12 cellular contexts compared by ENCODE assay signal in genomic region chr19:10747674-10748073, GRCh38. TPM values are rescaled to one million over a fixed set of nuclear protein-coding genes. Genes with fewer than 3 reads are reported as not detected.
DNase-seq lines count a peak whose midpoint lies in the region; ATAC-seq and TF ChIP-seq lines count a peak whose summit lies in the region.
"Had no signal": no experiment of that assay in that cellular context is flagged by ENCODE, and none has a peak within 500 bp of the region (broad histone marks: within the 10 kb centered on the region; RNA-seq: fewer than 3 reads in every experiment).

No MANE protein-coding gene starts in this region.

- peak overlapping the region; percentile 14 for H3K27ac Mint-ChIP-seq in MCF 10A (ENCODE audit: low read depth, unreplicated experiment)
- H3K27ac Mint-ChIP-seq in activated T-helper 17 cell treated with anti-CD3 and anti-CD28 coated beads, Interleukin-2, amount 50 U/mL, for 72 hours = peak overlapping the region; percentile 90

- peaks cover 37% of the 10 kb centered on the region for H3K4me1 Mint-ChIP-seq in MCF 10A (ENCODE audit: insufficient read depth, unreplicated experiment)
- peaks cover 25% of the 10 kb centered on the region for H3K4me1 Mint-ChIP-seq in activated T-helper 17 cell treated with anti-CD3 and anti-CD28 coated beads, Interleukin-2, amount 50 U/mL, for 72 hours

- WGBS in mammary epithelial cell (ENCODE audit: low coverage, missing lambda C conversion rate) = 83% methylated on average over 5 of the region's 8 CpGs
- 58% methylated on average over 8 of the region's 8 CpGs for WGBS in suprapubic skin

- H3K4me1 ChIP-seq in mammary epithelial cell (ENCODE audit: insufficient read depth, low read length) (peaks cover 27% of the 10 kb centered on the region), lower lobe of right lung (peaks cover 89% of the 10 kb centered on the region), suprapubic skin (peaks cover 79% of the 10 kb centered on the region)

- H3K36me3 ChIP-seq in mammary epithelial cell (ENCODE audit: insufficient read depth, low read length) = no peaks in the 10 kb centered on the region
- H3K36me3 ChIP-seq in lower lobe of right lung = no peaks in the 10 kb centered on the region
- H3K36me3 ChIP-seq in suprapubic skin = no peaks in the 10 kb centered on the region

- H3K4me3 ChIP-seq in mammary epithelial cell (replicated peaks in 1 of 3; ENCODE audit: insufficient read depth in 1 of 3, low read depth in 2 of 3, low read length in 3 of 3) (no peak overlapping the region), lower lobe of right lung (no peak overlapping the region), suprapubic skin (no peak overlapping the region)

- no peak for ATAC-seq in activated T-helper 17 cell treated with anti-CD3 and anti-CD28 coated beads, Interleukin-2, amount 50 U/mL, for 72 hours (replicated peaks)
- ATAC-seq in lower lobe of right lung (no peak), GM18511 (IDR thresholded peaks at IDR 0.05; ENCODE audit: unreplicated experiment) (no peak), HG02981 (IDR thresholded peaks at IDR 0.05; ENCODE audit: unreplicated experiment) (no peak)

- H3K27ac ChIP-seq in mammary epithelial cell (ENCODE audit: insufficient read depth, low read depth, low read length) (no peak overlapping the region), lower lobe of right lung (peak overlapping the region; percentile 87), suprapubic skin (peak overlapping the region; percentile 70)

- H3K36me3 Mint-ChIP-seq in MCF 10A (ENCODE audit: insufficient read depth, unreplicated experiment) = no peaks in the 10 kb centered on the region
- H3K36me3 Mint-ChIP-seq in activated T-helper 17 cell treated with anti-CD3 and anti-CD28 coated beads, Interleukin-2, amount 50 U/mL, for 72 hours (ENCODE audit: low read depth) = no peaks in the 10 kb centered on the region

- DNase-seq in MCF 10A (ENCODE audit: unreplicated experiment) = no peak
- DNase-seq in mammary epithelial cell = no peak
- no peak for DNase-seq in lower lobe of right lung
- DNase-seq in suprapubic skin (ENCODE audit: low spot score in 2 of 2) = no peak
- DNase-seq in activated CD4-positive, CD25-positive, alpha-beta regulatory T cell (lab: John Stamatoyannopoulos, UW) = no peak
- DNase-seq: activated effector memory CD4-positive, alpha-beta T cell treated with Interleukin-2 at 50 U/mL for 16 hours; NCI-H2029 treated with DMSO at 0.1 percent for 48 hours; stimulated activated naive CD4-positive, alpha-beta T cell treated with Interleukin-2 at 50 U/mL for 16 hours had no signal

- no peak overlapping the region for H3K9ac ChIP-seq in mammary epithelial cell (ENCODE audit: insufficient read depth, low read length)

- CTCF ChIA-PET in MCF 10A (lab: Yijun Ruan, JAX) = no interaction called here
- CTCF ChIA-PET in mammary epithelial cell (lab: Charles Lee; ENCODE audit: low non-redundant PET) = no interaction called here

- POLR2A ChIA-PET in MCF 10A (lab: Yijun Ruan, JAX) = no interaction called here

- H3K9me3 ChIP-seq in mammary epithelial cell (replicated peaks; ENCODE audit: insufficient read depth, low read length) (no peaks in the 10 kb centered on the region), lower lobe of right lung (no peaks in the 10 kb centered on the region), suprapubic skin (no peaks in the 10 kb centered on the region)

- no peaks in the 10 kb centered on the region for H3K27me3 Mint-ChIP-seq in MCF 10A (ENCODE audit: insufficient read depth, unreplicated experiment)
- H3K27me3 Mint-ChIP-seq in activated T-helper 17 cell treated with anti-CD3 and anti-CD28 coated beads, Interleukin-2, amount 50 U/mL, for 72 hours = no peaks in the 10 kb centered on the region
- H3K27me3 Mint-ChIP-seq: IgD-negative memory B cell had no signal

- TF ChIP-seq CTCF in MCF 10A (IDR thresholded peaks at IDR 0.05; ENCODE audit: unreplicated experiment) = no peak
- TF ChIP-seq CTCF in mammary epithelial cell (conservative IDR thresholded peaks at IDR 0.05 in 1 of 2, IDR thresholded peaks at IDR 0.05 in 1 of 2; ENCODE audit: extremely low read depth in 1 of 2, insufficient read depth in 1 of 2, low read depth in 1 of 2, low read length in 2 of 2) = no peak
- TF ChIP-seq CTCF in lower lobe of right lung (IDR thresholded peaks at IDR 0.05) = no peak
- TF ChIP-seq CTCF in suprapubic skin (IDR thresholded peaks at IDR 0.05) = no peak

- H2AFZ ChIP-seq in mammary epithelial cell (ENCODE audit: low read depth, low read length) = no peak overlapping the region

- intact Hi-C loops in MCF 10A (cut with micrococcal nuclease) = no loop called here
- intact Hi-C loops in mammary epithelial cell (cut with micrococcal nuclease) = no loop called here
- intact Hi-C loops in lower lobe of right lung (cut with DNase I) = no loop called here

- no peak overlapping the region for H3K4me3 Mint-ChIP-seq in MCF 10A (ENCODE audit: unreplicated experiment)
- no peak overlapping the region for H3K4me3 Mint-ChIP-seq in activated T-helper 17 cell treated with anti-CD3 and anti-CD28 coated beads, Interleukin-2, amount 50 U/mL, for 72 hours
- H3K4me3 Mint-ChIP-seq: IgD-negative memory B cell had no signal

- TF ChIP-seq POLR2A in suprapubic skin (IDR thresholded peaks at IDR 0.05) = no peak

- no peak for TF ChIP-seq EP300 in suprapubic skin (IDR thresholded peaks at IDR 0.05)

- H3K27me3 ChIP-seq in mammary epithelial cell (ENCODE audit: insufficient read depth, low read length) (no peaks in the 10 kb centered on the region), lower lobe of right lung (ENCODE audit: low read depth) (no peaks in the 10 kb centered on the region), suprapubic skin (no peaks in the 10 kb centered on the region)

- dilution Hi-C loops in mammary epithelial cell (cut with HindIII; ENCODE audit: low sequenced_read_pairs) = no loop called here

- no peaks in the 10 kb centered on the region for H3K9me3 Mint-ChIP-seq in MCF 10A (ENCODE audit: unreplicated experiment)
- no peaks in the 10 kb centered on the region for H3K9me3 Mint-ChIP-seq in activated T-helper 17 cell treated with anti-CD3 and anti-CD28 coated beads, Interleukin-2, amount 50 U/mL, for 72 hours
- H3K9me3 Mint-ChIP-seq: IgD-negative memory B cell had no signal

- in situ Hi-C loops in mammary epithelial cell (cut with MboI; ENCODE audit: low sequenced_read_pairs in 2 of 2) = no loop called here

- peaks cover 98% of the 10 kb centered on the region for H3K79me2 ChIP-seq in mammary epithelial cell (ENCODE audit: insufficient read depth, low read length)

- no peak overlapping the region for H3K4me2 ChIP-seq in mammary epithelial cell (ENCODE audit: insufficient read depth, low read depth, low read length)

- peaks cover 4% of the 10 kb centered on the region for H4K20me1 ChIP-seq in mammary epithelial cell (ENCODE audit: insufficient read depth, low read length)

- BruUV-seq in MCF 10A (replicated peaks; lab: Mats Ljungman, UMichigan) (no TSS peak), mammary epithelial cell (replicated peaks; lab: Mats Ljungman, UMichigan) (no TSS peak)

RNA-seq across cellular contexts. Expression of gene DNM2, which starts 29.8 kb away (rescaled TPM):
- 114 and 125 TPM in 2 replicates for total RNA-seq in MCF 10A (2022)
- total RNA-seq in mammary epithelial cell = 100 to 1,000 TPM in 1 of 2 donors, 10 to 100 TPM in 1; 95.9 to 125 TPM
- 60.2 TPM for polyA plus RNA-seq in mammary epithelial cell
- 219 TPM for polyA minus RNA-seq in mammary epithelial cell
- 100 to 1,000 TPM; 185 to 209 TPM for total RNA-seq in activated T-helper 17 cell treated with anti-CD3 and anti-CD28 coated beads, Interleukin-2, amount 50 U/mL, for 72 hours
- total RNA-seq in lower lobe of right lung = 282 TPM
- total RNA-seq in suprapubic skin = 100 to 1,000 TPM; 135 to 322 (median 173) TPM

RNA-seq across cellular contexts. Expression of gene QTRT1, which starts 46.4 kb away (rescaled TPM):
- total RNA-seq in MCF 10A (2022) (57.5 and 71.3 TPM in 2 replicates), mammary epithelial cell (10 to 100 TPM; 22.2 to 42.7 TPM), lower lobe of right lung (29.7 TPM), suprapubic skin (10 to 100 TPM; 34.4 to 57.2 (median 40.2) TPM)
- polyA plus RNA-seq in mammary epithelial cell = 35.4 TPM
- polyA minus RNA-seq in mammary epithelial cell = 5.5 TPM
- 10 to 100 TPM; 36.9 to 61.3 TPM for total RNA-seq in activated T-helper 17 cell treated with anti-CD3 and anti-CD28 coated beads, Interleukin-2, amount 50 U/mL, for 72 hours
